ENCODE assay signal across 10 cellular contexts in the genomic region with DNA sequence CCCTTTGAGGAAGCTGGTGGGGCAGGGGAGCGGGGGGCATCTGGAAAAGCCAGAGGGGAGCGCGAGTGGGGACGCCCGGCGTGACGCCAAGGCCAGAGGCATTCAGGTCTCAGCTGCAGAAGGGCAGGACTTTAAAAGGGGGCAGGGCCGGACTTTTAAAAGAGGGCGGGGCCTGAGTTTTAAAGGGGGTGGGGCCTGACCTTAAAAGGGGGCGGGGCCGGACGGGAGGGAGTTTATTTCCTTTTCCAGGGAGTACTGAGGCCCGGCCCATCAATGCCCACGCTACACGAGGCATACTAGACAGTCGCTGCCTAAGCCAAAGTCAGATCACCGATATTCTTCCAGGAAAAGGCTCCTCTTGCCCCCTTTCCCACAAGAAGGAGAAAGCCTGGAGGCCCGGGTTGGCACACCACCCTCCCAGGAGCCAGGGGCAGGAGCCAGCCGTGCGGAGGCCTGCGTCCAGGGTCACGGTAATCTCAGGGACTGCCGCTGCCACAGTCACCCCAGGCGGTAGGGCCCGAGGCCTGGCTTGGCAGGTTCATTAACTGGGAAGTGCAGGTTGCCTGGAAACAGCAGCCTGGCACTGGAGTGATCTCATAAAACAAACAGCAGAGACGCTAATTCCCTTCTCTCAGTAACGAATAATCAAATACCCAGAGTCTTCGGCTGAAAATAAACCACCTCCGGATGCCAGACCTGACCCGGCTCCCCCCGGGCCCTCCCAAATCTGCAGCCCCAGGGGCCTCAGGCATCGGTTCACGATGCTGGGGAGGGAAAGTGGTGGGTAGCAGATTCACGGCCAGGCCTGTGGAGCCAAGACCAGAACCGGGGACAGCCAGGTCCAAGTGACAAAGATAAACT.
DNase-seq lines count a peak whose midpoint lies in the region; ATAC-seq, FAIRE-seq and TF ChIP-seq lines count a peak whose summit lies in the region.
"Had no signal": no experiment of that assay in that cellular context is flagged by ENCODE, and none has a peak within 500 bp of the region (broad histone marks: within the 10 kb centered on the region; RNA-seq: fewer than 3 reads in every experiment).

No MANE protein-coding gene starts in this region.

- peak; percentile 60 for DNase-seq in H54 (ENCODE audit: insufficient read length, low spot score)
- DNase-seq in NCI-H69 (lab: John Stamatoyannopoulos, UW) = peak; percentile 92
- DNase-seq in endodermal cell = peak; percentile 95
- no peak for DNase-seq in Kasumi-1 (lab: John Stamatoyannopoulos, UW)
- no peak for DNase-seq in NOMO-1 treated with dmso at 0.1 percent for 144 hours (lab: John Stamatoyannopoulos, UW; ENCODE audit: unreplicated experiment)
- DNase-seq in naive thymus-derived CD8-positive, alpha-beta T cell = no peak

- H3K9me3 ChIP-seq in endodermal cell (ENCODE audit: control insufficient read depth, low read length) (no peaks in the 10 kb centered on the region), mucosa of stomach (ENCODE audit: control insufficient read depth, low read length) (no peaks in the 10 kb centered on the region)

- 74 to 79% methylated on average over 19 to 35 of the region's 35 CpGs for WGBS in endodermal cell (ENCODE audit: insufficient coverage in 1 of 2, insufficient read length in 1 of 2), 2 experiments

- POLR2A ChIA-PET in naive thymus-derived CD8-positive, alpha-beta T cell (lab: Charles Lee) = no interaction called here

- H3K4me1 Mint-ChIP-seq in endodermal cell = peaks cover 3% of the 10 kb centered on the region
- peaks cover 0 to 3% (median 2%) of the 10 kb centered on the region in 4 donors for H3K4me1 Mint-ChIP-seq in naive thymus-derived CD8-positive, alpha-beta T cell

- H3K4me3 ChIP-seq in endodermal cell (ENCODE audit: low read length) (no peak overlapping the region), mucosa of stomach (ENCODE audit: low read length) (no peak overlapping the region)

- no peak overlapping the region for H3K27ac Mint-ChIP-seq in endodermal cell
- H3K27ac Mint-ChIP-seq in naive thymus-derived CD8-positive, alpha-beta T cell = no peak overlapping the region
- H3K27ac Mint-ChIP-seq: activated naive CD8-positive, alpha-beta T cell had no signal

- ATAC-seq in GM21786 (IDR thresholded peaks at IDR 0.05; ENCODE audit: unreplicated experiment) = no peak
- no peak for ATAC-seq in naive thymus-derived CD8-positive, alpha-beta T cell

- H3K9me3 Mint-ChIP-seq in endodermal cell = no peaks in the 10 kb centered on the region
- H3K9me3 Mint-ChIP-seq in naive thymus-derived CD8-positive, alpha-beta T cell = no peaks in the 10 kb centered on the region

- H3K9ac ChIP-seq in endodermal cell (ENCODE audit: extremely low read depth, low read length, poor library complexity, severe bottlenecking) = no peak overlapping the region
- peak overlapping the region; percentile 68 for H3K9ac ChIP-seq in mucosa of stomach (ENCODE audit: low read length)

- H3K36me3 ChIP-seq in endodermal cell (ENCODE audit: control insufficient read depth, insufficient read depth, low read length) (peaks cover 8% of the 10 kb centered on the region), mucosa of stomach (ENCODE audit: control insufficient read depth, insufficient read depth, low read length) (peaks cover 19% of the 10 kb centered on the region)

- TF ChIP-seq CTCF in endodermal cell (conservative IDR thresholded peaks at IDR 0.05) = no peak

- TF ChIP-seq POLR2A in H54 (IDR thresholded peaks at IDR 0.05; ENCODE audit: low read depth, low read length) = no peak

- H3K4me1 ChIP-seq in endodermal cell (ENCODE audit: control insufficient read depth, insufficient read depth, low read length) = no peaks in the 10 kb centered on the region
- H3K4me1 ChIP-seq in mucosa of stomach (ENCODE audit: control insufficient read depth, insufficient read depth, low read length) = peaks cover 50% of the 10 kb centered on the region

- peak overlapping the region; percentile 88 for H3K27ac ChIP-seq in endodermal cell (ENCODE audit: low read depth, low read length)

- FAIRE-seq in H54 (lab: Jason Lieb, UNC) = no peak
- FAIRE-seq: H1 had no signal

- H3K27me3 ChIP-seq in endodermal cell (ENCODE audit: control insufficient read depth, insufficient read depth, low read length, poor library complexity, severe bottlenecking) = no peaks in the 10 kb centered on the region
- no peaks in the 10 kb centered on the region for H3K27me3 ChIP-seq in mucosa of stomach (ENCODE audit: control insufficient read depth, insufficient read depth, low read length)

- H3K27me3 Mint-ChIP-seq in endodermal cell (ENCODE audit: insufficient read depth) = no peaks in the 10 kb centered on the region
- no peaks in the 10 kb centered on the region for H3K27me3 Mint-ChIP-seq in naive thymus-derived CD8-positive, alpha-beta T cell
- H3K27me3 Mint-ChIP-seq: activated naive CD8-positive, alpha-beta T cell had no signal

- peaks cover 15% of the 10 kb centered on the region for H3K36me3 Mint-ChIP-seq in endodermal cell (ENCODE audit: low read depth)
- H3K36me3 Mint-ChIP-seq in naive thymus-derived CD8-positive, alpha-beta T cell = peaks cover 0 to 38% (median 11%) of the 10 kb centered on the region in 3 donors

- H3K4me3 Mint-ChIP-seq in endodermal cell = no peak overlapping the region
- no peak overlapping the region for H3K4me3 Mint-ChIP-seq in naive thymus-derived CD8-positive, alpha-beta T cell
- H3K4me3 Mint-ChIP-seq: activated naive CD8-positive, alpha-beta T cell had no signal

Comparison
In these comparisons a context has a peak if more than half of its experiments do, and no peak if none do; other contexts are left out.
1. DNase-seq: peak in H54 (single experiment), NCI-H69 (single experiment) and endodermal cell (single experiment); none in Kasumi-1 (0 of 2), NOMO-1 treated with dmso at 0.1 percent for 144 hours (single experiment) and naive thymus-derived CD8-positive, alpha-beta T cell (0 of 10).